30 cellular contexts compared by ENCODE assay signal in the genomic region with DNA sequence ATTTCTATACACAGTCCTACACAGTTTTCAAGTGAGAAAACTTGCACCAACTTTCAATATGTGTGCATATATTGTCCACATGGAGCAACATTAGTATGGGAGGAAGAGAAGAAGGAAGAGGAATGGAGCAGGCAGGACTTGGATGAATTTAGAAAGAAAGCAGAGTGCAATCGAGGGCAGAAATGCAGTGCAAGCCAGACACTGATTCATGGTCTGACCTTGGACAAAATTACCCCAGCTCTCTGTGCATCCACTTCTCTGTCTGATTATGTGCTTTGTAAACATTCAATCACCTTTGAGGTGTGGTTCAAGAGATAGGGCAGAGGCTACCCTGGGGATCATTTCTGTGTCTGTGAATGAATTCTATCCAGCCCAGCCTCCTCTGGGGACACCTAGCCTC.
DNase-seq lines count a peak whose midpoint lies in the region; ATAC-seq, FAIRE-seq and TF ChIP-seq lines count a peak whose summit lies in the region.
"Had no signal": no experiment of that assay in that cellular context is flagged by ENCODE, and none has a peak within 500 bp of the region (broad histone marks: within the 10 kb centered on the region; RNA-seq: fewer than 3 reads in every experiment).

No MANE protein-coding gene starts in this region.

- H3K9me2 ChIP-seq in hepatocyte (replicated peaks; ENCODE audit: insufficient read depth), result no peaks in the 10 kb centered on the region

- no peak overlapping the region for H2BK5ac ChIP-seq in mesendoderm (ENCODE audit: low read length)

- H3K9me3 ChIP-seq in right cardiac atrium (ENCODE audit: control insufficient read depth, low read length), result no peaks in the 10 kb centered on the region
- no peaks in the 10 kb centered on the region for H3K9me3 ChIP-seq in astrocyte (ENCODE audit: insufficient read depth, low read depth, low read length)
- no peaks in the 10 kb centered on the region for H3K9me3 ChIP-seq in hepatocyte (ENCODE audit: low read depth)
- H3K9me3 ChIP-seq in spleen, result no peaks in the 10 kb centered on the region
- H3K9me3 ChIP-seq in esophagus muscularis mucosa, result no peaks in the 10 kb centered on the region
- H3K9me3 ChIP-seq: BE2C, BLaER1 had no signal

- no peak for TF ChIP-seq EP300 in esophagus muscularis mucosa (IDR thresholded peaks at IDR 0.05)

- H4K20me1 ChIP-seq in astrocyte (ENCODE audit: insufficient read depth, low read length) (no peaks in the 10 kb centered on the region), hepatocyte (ENCODE audit: insufficient read depth, poor library complexity, severe bottlenecking) (no peaks in the 10 kb centered on the region)
- H4K20me1 ChIP-seq: BLaER1 had no signal

- H3K4me1 Mint-ChIP-seq in astrocyte (ENCODE audit: low read depth, unreplicated experiment), result peaks cover 11% of the 10 kb centered on the region
- H3K4me1 Mint-ChIP-seq: CD14-positive monocyte; CD4-positive, CD25-positive, alpha-beta regulatory T cell; CD8-positive, alpha-beta memory T cell had no signal

- H3K4me3 Mint-ChIP-seq in astrocyte (ENCODE audit: unreplicated experiment), result no peak overlapping the region
- H3K4me3 Mint-ChIP-seq: CD14-positive monocyte; CD4-positive, alpha-beta memory T cell; CD4-positive, CD25-positive, alpha-beta regulatory T cell; CD8-positive, alpha-beta memory T cell had no signal

- intact Hi-C loops in left ventricle myocardium superior (cut with micrococcal nuclease), result loop anchor here (10.0 kb wide), 2 partner anchors 407 to 587 kb away; no protein-coding TSS in a partner anchor
- intact Hi-C loops in right cardiac atrium (cut with DNase I), result loop anchor here in 1 of 4 donors (5.0 to 10.0 kb wide), 2 partner anchors 409 to 1367 kb away; no protein-coding TSS in a partner anchor
- intact Hi-C loops in spleen (cut with DNase I; ENCODE audit: low total_unique reads), result no loop called here
- intact Hi-C loops in left colon (cut with DNase I, micrococcal nuclease), result no loop called here
- intact Hi-C loops in esophagus muscularis mucosa (cut with DNase I), result no loop called here

- no peak overlapping the region for H3K56ac ChIP-seq in mesendoderm (ENCODE audit: low read length)

- H4K5ac ChIP-seq in mesendoderm (ENCODE audit: low read length), result no peak overlapping the region

- FAIRE-seq in astrocyte (lab: Jason Lieb, UNC), result no peak
- FAIRE-seq: A204.1, GM12878, GM12892, GM18507, GM19239 had no signal

- no peak overlapping the region for H3K27ac Mint-ChIP-seq in astrocyte (ENCODE audit: unreplicated experiment)
- H3K27ac Mint-ChIP-seq: CD14-positive monocyte; CD4-positive, alpha-beta memory T cell; CD4-positive, CD25-positive, alpha-beta regulatory T cell; CD8-positive, alpha-beta memory T cell had no signal

- H3K27me3 Mint-ChIP-seq in astrocyte (ENCODE audit: low read depth, unreplicated experiment), result peaks cover 27% of the 10 kb centered on the region

- no peaks in the 10 kb centered on the region for H3K36me3 Mint-ChIP-seq in astrocyte (ENCODE audit: low read depth, unreplicated experiment)
- H3K36me3 Mint-ChIP-seq: CD14-positive monocyte; CD4-positive, alpha-beta memory T cell; CD4-positive, CD25-positive, alpha-beta regulatory T cell; CD8-positive, alpha-beta memory T cell had no signal

- H3K36me3 ChIP-seq in astrocyte (ENCODE audit: insufficient read depth, low read length) (no peaks in the 10 kb centered on the region), hepatocyte (replicated peaks; ENCODE audit: insufficient read depth, low read depth) (no peaks in the 10 kb centered on the region), mesendoderm (ENCODE audit: control insufficient read depth, insufficient read depth, low read length) (no peaks in the 10 kb centered on the region), spleen (no peaks in the 10 kb centered on the region), esophagus muscularis mucosa (no peaks in the 10 kb centered on the region)
- H3K36me3 ChIP-seq: BE2C, BLaER1 had no signal

- H2AFZ ChIP-seq in astrocyte (ENCODE audit: low read depth, low read length), result no peak overlapping the region
- H2AFZ ChIP-seq in hepatocyte, result no peak overlapping the region

- H3K23ac ChIP-seq in mesendoderm (ENCODE audit: low read length), result no peak overlapping the region

- H3K18ac ChIP-seq in mesendoderm (ENCODE audit: low read length), result no peak overlapping the region

- ATAC-seq in left ventricle myocardium superior (peak; percentile 38), right cardiac atrium (no peak), left colon (no peak)
- ATAC-seq: GM12878 had no signal

- DNase-seq in left ventricle myocardium superior (no peak), right cardiac atrium (no peak), astrocyte (ENCODE audit: low read depth) (peak; percentile 2), hepatocyte (ENCODE audit: low spot score) (peak; percentile 37), mesendoderm (no peak), spleen (no peak), left colon (no peak), esophagus muscularis mucosa (ENCODE audit: extremely low spot score) (no peak)
- DNase-seq: 8988T; ACHN; BE2C; C1 segment of cervical spinal cord; CD4-positive, alpha-beta memory T cell; CD4-positive, CD25-positive, alpha-beta regulatory T cell; CD8-positive, alpha-beta memory T cell; COR-L47; DMS 273 treated with DMSO at 0.1 percent for 48 hours; DMS153; DMS53; DMS79; DND-41; EL; GDM1 had no signal

- H2AK5ac ChIP-seq in mesendoderm (ENCODE audit: low read length), result peak overlapping the region; percentile 43

- H3K4me1 ChIP-seq in right cardiac atrium (ENCODE audit: control insufficient read depth, insufficient read depth, low read length) (no peaks in the 10 kb centered on the region), astrocyte (ENCODE audit: insufficient read depth, low read length) (peaks cover 8% of the 10 kb centered on the region), hepatocyte (ENCODE audit: insufficient read depth) (peaks cover 19% of the 10 kb centered on the region), mesendoderm (ENCODE audit: control insufficient read depth, low read depth, low read length) (peaks cover 11% of the 10 kb centered on the region), spleen (peaks cover 0 to 4% (median 0%) of the 10 kb centered on the region in 6 donors), esophagus muscularis mucosa (no peaks in the 10 kb centered on the region)
- H3K4me1 ChIP-seq: BE2C had no signal

- H3K79me2 ChIP-seq in astrocyte (ENCODE audit: insufficient read depth, low read length) (no peaks in the 10 kb centered on the region), hepatocyte (no peaks in the 10 kb centered on the region), mesendoderm (ENCODE audit: control insufficient read depth, insufficient read depth, low read length) (no peaks in the 10 kb centered on the region)

- no peak overlapping the region for H3K4me3 ChIP-seq in right cardiac atrium (ENCODE audit: low read length)
- H3K4me3 ChIP-seq in astrocyte (ENCODE audit: insufficient read depth, low read depth, low read length), result no peak overlapping the region
- H3K4me3 ChIP-seq in hepatocyte, result no peak overlapping the region
- no peak overlapping the region for H3K4me3 ChIP-seq in mesendoderm (ENCODE audit: low read length)
- no peak overlapping the region for H3K4me3 ChIP-seq in spleen
- no peak overlapping the region for H3K4me3 ChIP-seq in esophagus muscularis mucosa
- H3K4me3 ChIP-seq: BLaER1, GM12878 had no signal

- H3K9ac ChIP-seq in astrocyte (ENCODE audit: low read length) (no peak overlapping the region), mesendoderm (ENCODE audit: low read length) (no peak overlapping the region)
- H3K9ac ChIP-seq: BLaER1 had no signal

- no peak for TF ChIP-seq CTCF in astrocyte (IDR thresholded peaks at IDR 0.05; ENCODE audit: insufficient read depth, low read depth, low read length)
- no peak for TF ChIP-seq CTCF in hepatocyte (IDR thresholded peaks at IDR 0.05; ENCODE audit: poor library complexity)
- TF ChIP-seq CTCF in spleen (IDR thresholded peaks at IDR 0.05 in 8 of 11, conservative IDR thresholded peaks at IDR 0.05 in 3 of 11), result no peak
- TF ChIP-seq CTCF in esophagus muscularis mucosa (IDR thresholded peaks at IDR 0.05), result no peak

- H3K27me3 ChIP-seq in right cardiac atrium (ENCODE audit: control insufficient read depth, insufficient read depth), result no peaks in the 10 kb centered on the region
- H3K27me3 ChIP-seq in astrocyte (ENCODE audit: insufficient read depth, low read length), result peaks cover 26% of the 10 kb centered on the region
- H3K27me3 ChIP-seq in hepatocyte, result peaks cover 8% of the 10 kb centered on the region
- no peaks in the 10 kb centered on the region for H3K27me3 ChIP-seq in mesendoderm (ENCODE audit: insufficient read depth, low read length, poor library complexity)
- H3K27me3 ChIP-seq in spleen (replicated peaks in 1 of 7), result peaks cover 0 to 20% (median 0%) of the 10 kb centered on the region in 7 donors
- H3K27me3 ChIP-seq in esophagus muscularis mucosa, result peaks cover 0 to 12% (median 0%) of the 10 kb centered on the region in 4 donors
- H3K27me3 ChIP-seq: BE2C, BLaER1 had no signal

- no peak overlapping the region for H3K4ac ChIP-seq in mesendoderm (ENCODE audit: low read depth, low read length)

- H3K27ac ChIP-seq in right cardiac atrium (ENCODE audit: low read length) (no peak overlapping the region), astrocyte (ENCODE audit: low read depth, low read length) (no peak overlapping the region), hepatocyte (peak overlapping the region; percentile 62), mesendoderm (ENCODE audit: low read depth, low read length) (no peak overlapping the region), spleen (no peak overlapping the region), esophagus muscularis mucosa (replicated peaks in 1 of 4) (no peak overlapping the region)
- H3K27ac ChIP-seq: BLaER1 had no signal

- no peak overlapping the region for H2BK15ac ChIP-seq in mesendoderm (replicated peaks; ENCODE audit: low read depth)

- H2BK120ac ChIP-seq in mesendoderm (ENCODE audit: low read depth, low read length), result no peak overlapping the region

- H3K9me3 Mint-ChIP-seq in astrocyte (ENCODE audit: unreplicated experiment), result no peaks in the 10 kb centered on the region
- H3K9me3 Mint-ChIP-seq: CD14-positive monocyte; CD4-positive, alpha-beta memory T cell; CD4-positive, CD25-positive, alpha-beta regulatory T cell; CD8-positive, alpha-beta memory T cell had no signal

- H3K4me2 ChIP-seq in astrocyte (ENCODE audit: low read length) (no peak overlapping the region), hepatocyte (peak overlapping the region; percentile 21), mesendoderm (ENCODE audit: low read length) (no peak overlapping the region)

- H3K79me1 ChIP-seq in mesendoderm (ENCODE audit: low read length), result no peaks in the 10 kb centered on the region

- WGBS in right cardiac atrium, result 17% methylated on average over 1 of the region's 1 CpG
- 53% methylated on average over 1 of the region's 1 CpG for WGBS in hepatocyte (ENCODE audit: low lambda C conversion rate, missing lambda C conversion rate)
- WGBS in mesendoderm (ENCODE audit: extremely low coverage, insufficient coverage, low lambda C conversion rate), result no CpG with 5 or more reads among the region's 1 CpG
- 34 to 62% (median 48%) methylated on average over 1 of the region's 1 CpG for WGBS in spleen, 5 donors
- WGBS in esophagus muscularis mucosa, result 8% methylated on average over 1 of the region's 1 CpG

- TF ChIP-seq POLR2A in spleen (IDR thresholded peaks at IDR 0.05), result no peak
- no peak for TF ChIP-seq POLR2A in esophagus muscularis mucosa (IDR thresholded peaks at IDR 0.05; ENCODE audit: low read depth)

- no peak overlapping the region for H4K8ac ChIP-seq in mesendoderm (ENCODE audit: low read depth, low read length)

Comparison
In these comparisons a context has a peak if more than half of its experiments do, and no peak if none do; other contexts are left out.
1. DNase-seq: peak in astrocyte (single experiment) and hepatocyte (single experiment); none in left ventricle myocardium superior (single experiment), right cardiac atrium (0 of 3), mesendoderm (single experiment), spleen (single experiment), left colon (0 of 2) and esophagus muscularis mucosa (single experiment).